ENCODE assay signal across 2 cellular contexts in genomic region chr2:238065447-238065846, GRCh38.
TF ChIP-seq lines count a peak whose summit lies in the region.

No MANE protein-coding gene starts in this region.

TF ChIP-seq in liver, 16 proteins besides CTCF, POLR2A, EP300 and RAD21:
- TF ChIP-seq GABPA (IDR thresholded peaks at IDR 0.05 in 1 of 2, conservative IDR thresholded peaks at IDR 0.05 in 1 of 2) (no peak), JUND (IDR thresholded peaks at IDR 0.05) (no peak), FOXA1 (IDR thresholded peaks at IDR 0.05) (no peak)

TF ChIP-seq in HepG2, 621 proteins besides CTCF, POLR2A, EP300 and RAD21:
- TF ChIP-seq, protein P1, sequence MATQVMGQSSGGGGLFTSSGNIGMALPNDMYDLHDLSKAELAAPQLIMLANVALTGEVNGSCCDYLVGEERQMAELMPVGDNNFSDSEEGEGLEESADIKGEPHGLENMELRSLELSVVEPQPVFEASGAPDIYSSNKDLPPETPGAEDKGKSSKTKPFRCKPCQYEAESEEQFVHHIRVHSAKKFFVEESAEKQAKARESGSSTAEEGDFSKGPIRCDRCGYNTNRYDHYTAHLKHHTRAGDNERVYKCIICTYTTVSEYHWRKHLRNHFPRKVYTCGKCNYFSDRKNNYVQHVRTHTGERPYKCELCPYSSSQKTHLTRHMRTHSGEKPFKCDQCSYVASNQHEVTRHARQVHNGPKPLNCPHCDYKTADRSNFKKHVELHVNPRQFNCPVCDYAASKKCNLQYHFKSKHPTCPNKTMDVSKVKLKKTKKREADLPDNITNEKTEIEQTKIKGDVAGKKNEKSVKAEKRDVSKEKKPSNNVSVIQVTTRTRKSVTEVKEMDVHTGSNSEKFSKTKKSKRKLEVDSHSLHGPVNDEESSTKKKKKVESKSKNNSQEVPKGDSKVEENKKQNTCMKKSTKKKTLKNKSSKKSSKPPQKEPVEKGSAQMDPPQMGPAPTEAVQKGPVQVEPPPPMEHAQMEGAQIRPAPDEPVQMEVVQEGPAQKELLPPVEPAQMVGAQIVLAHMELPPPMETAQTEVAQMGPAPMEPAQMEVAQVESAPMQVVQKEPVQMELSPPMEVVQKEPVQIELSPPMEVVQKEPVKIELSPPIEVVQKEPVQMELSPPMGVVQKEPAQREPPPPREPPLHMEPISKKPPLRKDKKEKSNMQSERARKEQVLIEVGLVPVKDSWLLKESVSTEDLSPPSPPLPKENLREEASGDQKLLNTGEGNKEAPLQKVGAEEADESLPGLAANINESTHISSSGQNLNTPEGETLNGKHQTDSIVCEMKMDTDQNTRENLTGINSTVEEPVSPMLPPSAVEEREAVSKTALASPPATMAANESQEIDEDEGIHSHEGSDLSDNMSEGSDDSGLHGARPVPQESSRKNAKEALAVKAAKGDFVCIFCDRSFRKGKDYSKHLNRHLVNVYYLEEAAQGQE (IDR thresholded peaks at IDR 0.05; ENCODE audit: borderline replicate concordance in 1 of 2, low read depth in 1 of 2, low read length in 2 of 2), result no peak
- TF ChIP-seq, protein P2, sequence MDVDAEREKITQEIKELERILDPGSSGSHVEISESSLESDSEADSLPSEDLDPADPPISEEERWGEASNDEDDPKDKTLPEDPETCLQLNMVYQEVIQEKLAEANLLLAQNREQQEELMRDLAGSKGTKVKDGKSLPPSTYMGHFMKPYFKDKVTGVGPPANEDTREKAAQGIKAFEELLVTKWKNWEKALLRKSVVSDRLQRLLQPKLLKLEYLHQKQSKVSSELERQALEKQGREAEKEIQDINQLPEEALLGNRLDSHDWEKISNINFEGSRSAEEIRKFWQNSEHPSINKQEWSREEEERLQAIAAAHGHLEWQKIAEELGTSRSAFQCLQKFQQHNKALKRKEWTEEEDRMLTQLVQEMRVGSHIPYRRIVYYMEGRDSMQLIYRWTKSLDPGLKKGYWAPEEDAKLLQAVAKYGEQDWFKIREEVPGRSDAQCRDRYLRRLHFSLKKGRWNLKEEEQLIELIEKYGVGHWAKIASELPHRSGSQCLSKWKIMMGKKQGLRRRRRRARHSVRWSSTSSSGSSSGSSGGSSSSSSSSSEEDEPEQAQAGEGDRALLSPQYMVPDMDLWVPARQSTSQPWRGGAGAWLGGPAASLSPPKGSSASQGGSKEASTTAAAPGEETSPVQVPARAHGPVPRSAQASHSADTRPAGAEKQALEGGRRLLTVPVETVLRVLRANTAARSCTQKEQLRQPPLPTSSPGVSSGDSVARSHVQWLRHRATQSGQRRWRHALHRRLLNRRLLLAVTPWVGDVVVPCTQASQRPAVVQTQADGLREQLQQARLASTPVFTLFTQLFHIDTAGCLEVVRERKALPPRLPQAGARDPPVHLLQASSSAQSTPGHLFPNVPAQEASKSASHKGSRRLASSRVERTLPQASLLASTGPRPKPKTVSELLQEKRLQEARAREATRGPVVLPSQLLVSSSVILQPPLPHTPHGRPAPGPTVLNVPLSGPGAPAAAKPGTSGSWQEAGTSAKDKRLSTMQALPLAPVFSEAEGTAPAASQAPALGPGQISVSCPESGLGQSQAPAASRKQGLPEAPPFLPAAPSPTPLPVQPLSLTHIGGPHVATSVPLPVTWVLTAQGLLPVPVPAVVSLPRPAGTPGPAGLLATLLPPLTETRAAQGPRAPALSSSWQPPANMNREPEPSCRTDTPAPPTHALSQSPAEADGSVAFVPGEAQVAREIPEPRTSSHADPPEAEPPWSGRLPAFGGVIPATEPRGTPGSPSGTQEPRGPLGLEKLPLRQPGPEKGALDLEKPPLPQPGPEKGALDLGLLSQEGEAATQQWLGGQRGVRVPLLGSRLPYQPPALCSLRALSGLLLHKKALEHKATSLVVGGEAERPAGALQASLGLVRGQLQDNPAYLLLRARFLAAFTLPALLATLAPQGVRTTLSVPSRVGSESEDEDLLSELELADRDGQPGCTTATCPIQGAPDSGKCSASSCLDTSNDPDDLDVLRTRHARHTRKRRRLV (CRISPR knock-in tag; IDR thresholded peaks at IDR 0.05), result no peak
- no peak for TF ChIP-seq SP1 (IDR thresholded peaks at IDR 0.05)
- no peak for TF ChIP-seq SP1 (CRISPR knock-in tag; IDR thresholded peaks at IDR 0.05)
- TF ChIP-seq, protein P3, sequence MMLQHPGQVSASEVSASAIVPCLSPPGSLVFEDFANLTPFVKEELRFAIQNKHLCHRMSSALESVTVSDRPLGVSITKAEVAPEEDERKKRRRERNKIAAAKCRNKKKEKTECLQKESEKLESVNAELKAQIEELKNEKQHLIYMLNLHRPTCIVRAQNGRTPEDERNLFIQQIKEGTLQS (CRISPR knock-in tag; IDR thresholded peaks at IDR 0.05), result no peak
- TF ChIP-seq KLF11 (CRISPR knock-in tag; IDR thresholded peaks at IDR 0.05), result no peak
